18 cellular contexts compared by ENCODE assay signal in genomic region chr20:17872434-17872833, GRCh38.
A peak's percentile ranks its signal among the peaks of the same experiment; 100 is the strongest.
DNase-seq lines count a peak whose midpoint lies in the region; ATAC-seq and TF ChIP-seq lines count a peak whose summit lies in the region.
"Had no signal": no experiment of that assay in that cellular context is flagged by ENCODE, and none has a peak within 500 bp of the region (broad histone marks: within the 10 kb centered on the region; RNA-seq: fewer than 3 reads in every experiment).

No MANE protein-coding gene starts in this region.

- H3K9me2 ChIP-seq in GM23338 (ENCODE audit: insufficient read depth): no peaks in the 10 kb centered on the region

- H3K9me3 Mint-ChIP-seq in CD14-positive monocyte: peaks cover 0 to 3% (median 0%) of the 10 kb centered on the region in 7 donors
- H3K9me3 Mint-ChIP-seq in GM23338: no peaks in the 10 kb centered on the region
- no peaks in the 10 kb centered on the region for H3K9me3 Mint-ChIP-seq in activated T-helper 17 cell treated with anti-CD3 and anti-CD28 coated beads, Interleukin-2, amount 50 U/mL, for 72 hours
- H3K9me3 Mint-ChIP-seq in naive B cell: no peaks in the 10 kb centered on the region
- H3K9me3 Mint-ChIP-seq: activated naive CD4-positive, alpha-beta T cell treated with anti-CD3 and anti-CD28 coated beads, Interleukin-2, amount 50 U/mL, for 24 hours; natural killer cell; stimulated activated naive CD8-positive, alpha-beta T cell treated with anti-CD3 and anti-CD28 coated beads, Interleukin-15, Interleukin-2, amounts not matched to agents 100 ng/mL and 50 ng/mL, for 24 hours had no signal

- intact Hi-C loops in CD14-positive monocyte (cut with micrococcal nuclease): no loop called here

- H3K4me1 Mint-ChIP-seq in CD14-positive monocyte (peaks cover 18% of the 10 kb centered on the region), GM23338 (peaks cover 78% of the 10 kb centered on the region), naive B cell (peaks cover 38 to 56% (median 48%) of the 10 kb centered on the region in 3 donors)
- peaks cover 12% of the 10 kb centered on the region for H3K4me1 Mint-ChIP-seq in activated T-helper 17 cell treated with anti-CD3 and anti-CD28 coated beads, Interleukin-2, amount 50 U/mL, for 72 hours

- H3K9me3 ChIP-seq in right atrium auricular region: no peaks in the 10 kb centered on the region
- H3K9me3 ChIP-seq: pancreas had no signal

- 0 out of 2 replicates have a peak overlapping the region, but pooled peaks have one; percentile 6 for H2AFZ ChIP-seq in GM23338

- H3K36me3 ChIP-seq in GM23338 (ENCODE audit: insufficient read depth): no peaks in the 10 kb centered on the region
- H3K36me3 ChIP-seq in right atrium auricular region: no peaks in the 10 kb centered on the region
- H3K36me3 ChIP-seq: pancreas had no signal

- H3K27me3 Mint-ChIP-seq in CD14-positive monocyte (ENCODE audit: low read depth in 3 of 3): peaks cover 5 to 8% (median 5%) of the 10 kb centered on the region in 3 donors
- H3K27me3 Mint-ChIP-seq in GM23338 (ENCODE audit: insufficient read depth, low read depth, poor library complexity): peaks cover 5% of the 10 kb centered on the region
- H3K27me3 Mint-ChIP-seq in activated T-helper 17 cell treated with anti-CD3 and anti-CD28 coated beads, Interleukin-2, amount 50 U/mL, for 72 hours: peaks cover 19% of the 10 kb centered on the region
- H3K27me3 Mint-ChIP-seq in naive B cell: peaks cover 7 to 11% (median 9%) of the 10 kb centered on the region in 3 donors

- ATAC-seq in GM23338: no peak
- ATAC-seq in activated T-helper 17 cell treated with anti-CD3 and anti-CD28 coated beads, Interleukin-2, amount 50 U/mL, for 72 hours (replicated peaks): no peak
- ATAC-seq in naive B cell (ENCODE audit: low read depth in 2 of 2): no peak
- ATAC-seq in HG02571 (IDR thresholded peaks at IDR 0.05; ENCODE audit: unreplicated experiment): no peak
- ATAC-seq in GM21825 (IDR thresholded peaks at IDR 0.05; ENCODE audit: unreplicated experiment): no peak
- ATAC-seq in HG02970 (IDR thresholded peaks at IDR 0.05; ENCODE audit: low FRiP score, unreplicated experiment): no peak
- ATAC-seq: left cardiac atrium, pancreas had no signal

- H3K79me2 ChIP-seq in GM23338 (replicated peaks; ENCODE audit: insufficient read depth): no peaks in the 10 kb centered on the region

- H4K20me1 ChIP-seq in GM23338 (replicated peaks; ENCODE audit: insufficient read depth): no peaks in the 10 kb centered on the region

- DNase-seq in CD14-positive monocyte (ENCODE audit: low spot score) (peak; percentile 13), GM23338 (ENCODE audit: low spot score) (no peak), naive B cell (no peak), right atrium auricular region (ENCODE audit: low spot score) (no peak)
- DNase-seq: left cardiac atrium; natural killer cell; NCI-H2029; NCI-H446; pancreas; stimulated activated CD4-positive, alpha-beta T cell treated with anti-CD3 and anti-CD28 coated beads, Interleukin-2, amount 100 ng/mL, for 24 hours had no signal

- H3K36me3 Mint-ChIP-seq in CD14-positive monocyte: no peaks in the 10 kb centered on the region
- H3K36me3 Mint-ChIP-seq in GM23338 (ENCODE audit: low read depth): no peaks in the 10 kb centered on the region
- H3K36me3 Mint-ChIP-seq in activated T-helper 17 cell treated with anti-CD3 and anti-CD28 coated beads, Interleukin-2, amount 50 U/mL, for 72 hours (ENCODE audit: low read depth): no peaks in the 10 kb centered on the region
- H3K36me3 Mint-ChIP-seq in naive B cell: peaks cover 0 to 4% of the 10 kb centered on the region in 2 donors
- H3K36me3 Mint-ChIP-seq: activated naive CD4-positive, alpha-beta T cell treated with anti-CD3 and anti-CD28 coated beads, Interleukin-2, amount 50 U/mL, for 24 hours; natural killer cell; type B pancreatic cell had no signal

- peak overlapping the region; percentile 42 for H3K4me2 ChIP-seq in GM23338

- H3F3A ChIP-seq in GM23338 (replicated peaks; ENCODE audit: low read depth): no peaks in the 10 kb centered on the region; the same call in 1 of the 2 replicates

- H3K27me3 ChIP-seq in GM23338 (ENCODE audit: insufficient read depth) (no peaks in the 10 kb centered on the region), right atrium auricular region (no peaks in the 10 kb centered on the region)
- H3K27me3 ChIP-seq: pancreas had no signal

- peak overlapping the region; percentile 85 for H3K27ac ChIP-seq in GM23338 (ENCODE audit: low read depth)
- H3K27ac ChIP-seq in right atrium auricular region: no peak overlapping the region
- H3K27ac ChIP-seq: VCaP had no signal

- no peak for TF ChIP-seq CTCF in CD14-positive monocyte (IDR thresholded peaks at IDR 0.05)
- TF ChIP-seq CTCF in GM23338 (conservative IDR thresholded peaks at IDR 0.05; ENCODE audit: low read depth in 2 of 2): no peak
- TF ChIP-seq CTCF in right atrium auricular region (IDR thresholded peaks at IDR 0.05): no peak

- H3K4me1 ChIP-seq in GM23338 (ENCODE audit: insufficient read depth) (peaks cover 65% of the 10 kb centered on the region), right atrium auricular region (peaks cover 0 to 32% of the 10 kb centered on the region in 2 donors)

- H3K4me3 Mint-ChIP-seq in CD14-positive monocyte (no peak overlapping the region), GM23338 (no peak overlapping the region; the same call in 2 of the 3 replicates), naive B cell (no peak overlapping the region)
- peak overlapping the region; percentile 25 for H3K4me3 Mint-ChIP-seq in activated T-helper 17 cell treated with anti-CD3 and anti-CD28 coated beads, Interleukin-2, amount 50 U/mL, for 72 hours
- H3K4me3 Mint-ChIP-seq: activated naive CD4-positive, alpha-beta T cell treated with anti-CD3 and anti-CD28 coated beads, Interleukin-2, amount 50 U/mL, for 24 hours; stimulated activated naive CD8-positive, alpha-beta T cell treated with anti-CD3 and anti-CD28 coated beads, Interleukin-15, Interleukin-2, amounts not matched to agents 100 ng/mL and 50 ng/mL, for 24 hours; type B pancreatic cell had no signal

- H3K27ac Mint-ChIP-seq in CD14-positive monocyte: no peak overlapping the region
- peak overlapping the region; percentile 93; the same call in 1 of the 2 replicates for H3K27ac Mint-ChIP-seq in GM23338
- H3K27ac Mint-ChIP-seq in activated T-helper 17 cell treated with anti-CD3 and anti-CD28 coated beads, Interleukin-2, amount 50 U/mL, for 72 hours: peak overlapping the region; percentile 51
- H3K27ac Mint-ChIP-seq in naive B cell: peak overlapping the region in 5 of 6 donors; percentile 17 to 77 (median 42)
- H3K27ac Mint-ChIP-seq: activated naive CD4-positive, alpha-beta T cell treated with anti-CD3 and anti-CD28 coated beads, Interleukin-2, amount 50 U/mL, for 24 hours; type B pancreatic cell had no signal

- H3K4me3 ChIP-seq in GM23338 (no peak overlapping the region), right atrium auricular region (no peak overlapping the region)
- H3K4me3 ChIP-seq: pancreas had no signal

TF ChIP-seq in GM23338, 12 proteins besides CTCF, POLR2A, EP300 and RAD21 (continues in another document):
- TF ChIP-seq NANOG (IDR thresholded peaks at IDR 0.05; ENCODE audit: borderline replicate concordance) (no peak), REST (IDR thresholded peaks at IDR 0.05; ENCODE audit: unreplicated experiment) (no peak), POLR2AphosphoS5 (IDR thresholded peaks at IDR 0.05; ENCODE audit: low read depth) (no peak), ETS1 (IDR thresholded peaks at IDR 0.05) (no peak), ZNF114 (CRISPR knock-in tag; IDR thresholded peaks at IDR 0.05) (no peak), STAT1 (IDR thresholded peaks at IDR 0.05; ENCODE audit: unreplicated experiment) (no peak)

Comparison
In these comparisons a context has a peak if more than half of its experiments do, and no peak if none do; other contexts are left out.
1. H3K27ac Mint-ChIP-seq: peak in GM23338 (single experiment), activated T-helper 17 cell treated with anti-CD3 and anti-CD28 coated beads, Interleukin-2, amount 50 U/mL, for 72 hours (single experiment) and naive B cell (5 of 6); none in CD14-positive monocyte (0 of 7).